ENCODE assay signal across 7 cellular contexts in the genomic region with DNA sequence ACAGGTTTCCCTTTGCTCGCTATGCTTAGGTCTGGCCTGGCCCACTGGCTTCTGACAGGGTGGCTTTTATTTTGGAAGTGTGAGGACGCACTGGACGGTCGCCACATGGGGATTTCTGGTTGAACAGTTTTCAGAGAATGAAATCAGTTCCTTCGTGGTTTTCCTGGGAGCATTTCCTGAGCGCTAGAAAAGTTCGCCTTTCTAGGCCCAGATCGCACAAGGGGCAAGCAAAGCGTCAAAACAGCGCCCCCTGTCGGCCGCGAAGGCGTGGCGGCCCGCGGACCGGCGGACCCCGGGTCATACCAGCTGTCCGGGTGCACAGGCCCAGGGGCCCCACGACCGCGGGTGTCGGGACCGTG. TPM values are rescaled to one million over a fixed set of nuclear protein-coding genes. Genes with fewer than 3 reads are reported as not detected.
DNase-seq lines count a peak whose midpoint lies in the region; ATAC-seq and TF ChIP-seq lines count a peak whose summit lies in the region.

No MANE protein-coding gene starts in this region.

- DNase-seq in mammary epithelial cell: no peak
- peak; percentile 38 for DNase-seq in iris pigment epithelial cell (ENCODE audit: low read depth)
- peak; percentile 70 to 80 (median 77) for DNase-seq in stimulated activated CD4-positive, alpha-beta T cell treated with anti-CD3 and anti-CD28 coated beads, Interleukin-12 subunit alpha, Interleukin-12 subunit beta, amount 100 ng/mL, for 48 hours (ENCODE audit: low read depth in 2 of 3, low spot score in 1 of 3)
- no peak for DNase-seq in NCI-H524 (lab: John Stamatoyannopoulos, UW)

- no peak overlapping the region for H3K27ac ChIP-seq in mammary epithelial cell (ENCODE audit: insufficient read depth, low read depth, low read length)

- no peaks in the 10 kb centered on the region for H3K27me3 ChIP-seq in mammary epithelial cell (ENCODE audit: insufficient read depth, low read length)

- dilution Hi-C loops in mammary epithelial cell (cut with HindIII; ENCODE audit: low sequenced_read_pairs): no loop called here

- peak overlapping the region; percentile 76 for H3K4me2 ChIP-seq in mammary epithelial cell (ENCODE audit: insufficient read depth, low read depth, low read length)

- WGBS in mammary epithelial cell (ENCODE audit: low coverage, missing lambda C conversion rate): 41% methylated on average over 10 of the region's 26 CpGs

- in situ Hi-C loops in mammary epithelial cell (cut with MboI; ENCODE audit: low sequenced_read_pairs in 2 of 2): loop anchor here (5.0 to 10.0 kb wide), 3 partner anchors 117 to 380 kb away; a partner anchor contains a TSS

- H4K20me1 ChIP-seq in mammary epithelial cell (ENCODE audit: insufficient read depth, low read length): no peaks in the 10 kb centered on the region

- H3K4me3 ChIP-seq in WI38 (ENCODE audit: low read depth, low read length): peak overlapping the region; percentile 31
- peak overlapping the region in 2 of 3 experiments; percentile 19 to 22 for H3K4me3 ChIP-seq in mammary epithelial cell (replicated peaks in 1 of 3; ENCODE audit: insufficient read depth in 1 of 3, low read depth in 2 of 3, low read length in 3 of 3)

- CTCF ChIA-PET in mammary epithelial cell (lab: Charles Lee; ENCODE audit: low non-redundant PET): no interaction called here

- no TSS peak for BruUV-seq in mammary epithelial cell (replicated peaks; lab: Mats Ljungman, UMichigan)

- intact Hi-C loops in mammary epithelial cell (cut with micrococcal nuclease): loop anchor here (5.0 kb wide), 1 partner anchor 253 kb away; no protein-coding TSS in a partner anchor

- H3K4me1 ChIP-seq in mammary epithelial cell (ENCODE audit: insufficient read depth, low read length): no peaks in the 10 kb centered on the region

- no peak overlapping the region for H3K9ac ChIP-seq in mammary epithelial cell (ENCODE audit: insufficient read depth, low read length)

- ATAC-seq in GM18909 (IDR thresholded peaks at IDR 0.05; ENCODE audit: poor library complexity, unreplicated experiment): peak; percentile 24
- peak; percentile 44 for ATAC-seq in HG03342 (IDR thresholded peaks at IDR 0.05; ENCODE audit: unreplicated experiment)

- H2AFZ ChIP-seq in mammary epithelial cell (ENCODE audit: low read depth, low read length): peak overlapping the region; percentile 85

- TF ChIP-seq CTCF in WI38 (IDR thresholded peaks at IDR 0.05; ENCODE audit: low read depth, low read length) (peak; percentile 71), mammary epithelial cell (conservative IDR thresholded peaks at IDR 0.05 in 1 of 2, IDR thresholded peaks at IDR 0.05 in 1 of 2; ENCODE audit: extremely low read depth in 1 of 2, insufficient read depth in 1 of 2, low read depth in 1 of 2, low read length in 2 of 2) (peak; percentile 60 to 75)

- H3K79me2 ChIP-seq in mammary epithelial cell (ENCODE audit: insufficient read depth, low read length): no peaks in the 10 kb centered on the region

- H3K9me3 ChIP-seq in mammary epithelial cell (replicated peaks; ENCODE audit: insufficient read depth, low read length): no peaks in the 10 kb centered on the region

- no peaks in the 10 kb centered on the region for H3K36me3 ChIP-seq in mammary epithelial cell (ENCODE audit: insufficient read depth, low read length)

RNA-seq across cellular contexts. Expression of a gene that starts 12.7 kb away (rescaled TPM):
- 10 to 100 TPM; 15.3 to 15.4 TPM for total RNA-seq in mammary epithelial cell
- 8.8 TPM for polyA plus RNA-seq in mammary epithelial cell
- 8.9 TPM for polyA minus RNA-seq in mammary epithelial cell

Comparison
In these comparisons a context has a peak if more than half of its experiments do, and no peak if none do; other contexts are left out.
1. DNase-seq: peak in iris pigment epithelial cell (single experiment) and stimulated activated CD4-positive, alpha-beta T cell treated with anti-CD3 and anti-CD28 coated beads, Interleukin-12 subunit alpha, Interleukin-12 subunit beta, amount 100 ng/mL, for 48 hours (3 of 3); none in mammary epithelial cell (single experiment) and NCI-H524 (0 of 2).